In the genomic region with DNA sequence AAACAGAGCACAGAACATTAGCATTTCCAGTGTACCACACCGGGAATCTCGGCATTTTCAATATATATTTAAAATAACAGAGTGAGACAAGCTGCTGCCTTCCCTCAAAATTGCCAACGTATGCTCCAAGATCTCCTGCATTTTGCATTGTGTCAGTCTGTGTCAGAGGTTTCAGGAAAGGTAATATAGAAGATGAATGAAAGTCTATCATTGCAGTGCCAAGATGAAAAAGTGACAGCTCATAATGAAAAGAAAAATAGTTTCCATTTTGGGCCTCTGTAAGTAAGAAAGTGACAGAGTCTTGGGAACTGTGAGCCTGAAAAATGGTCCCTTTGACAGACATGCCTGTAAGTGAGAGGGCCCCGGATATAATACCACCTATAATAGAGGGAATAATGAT, we compare ENCODE assay signal across 27 cellular contexts.
"Had no signal": no experiment of that assay in that cellular context is flagged by ENCODE, and none has a peak within 500 bp of the region (broad histone marks: within the 10 kb centered on the region; RNA-seq: fewer than 3 reads in every experiment).

No MANE protein-coding gene starts in this region.

- H3K36me3 ChIP-seq: colonic mucosa, esophagus muscularis mucosa, esophagus squamous epithelium, gastrocnemius medialis, gastroesophageal sphincter, heart left ventricle, heart right ventricle had no signal

- FAIRE-seq: colon, endometrium, endothelial cell of umbilical vein, frontal cortex had no signal

- H3K27me3 ChIP-seq: colonic mucosa, esophagus muscularis mucosa, esophagus squamous epithelium, gastrocnemius medialis, gastroesophageal sphincter, heart left ventricle, heart right ventricle had no signal

- H3K9me3 ChIP-seq: colonic mucosa, esophagus muscularis mucosa, esophagus squamous epithelium, gastrocnemius medialis, gastroesophageal sphincter, heart left ventricle, heart right ventricle had no signal

- H3K4me3 ChIP-seq: colonic mucosa, coronary artery, dorsolateral prefrontal cortex, esophagus muscularis mucosa, esophagus squamous epithelium, gastrocnemius medialis, gastroesophageal sphincter, heart left ventricle, heart right ventricle had no signal

- H3K27ac ChIP-seq: colonic mucosa, coronary artery, dorsolateral prefrontal cortex, epithelial cell of prostate, esophagus muscularis mucosa, esophagus squamous epithelium, foreskin keratinocyte, gastrocnemius medialis, gastroesophageal sphincter, heart left ventricle, heart right ventricle had no signal

- DNase-seq: colonic mucosa; cortex of kidney; dermis blood vessel endothelial cell; dorsolateral prefrontal cortex; effector CD4-positive, alpha-beta T cell; effector CD8-positive, alpha-beta T cell; effector memory CD4-positive, alpha-beta T cell; effector memory CD8-positive, alpha-beta T cell; endodermal cell; erythroblast; esophagus squamous epithelium; foreskin fibroblast; foreskin keratinocyte; foreskin melanocyte; gastrocnemius medialis; glutamatergic neuron; head of caudate nucleus; heart left ventricle; heart right ventricle had no signal
